ENCODE assay signal across 20 cellular contexts in the genomic region with DNA sequence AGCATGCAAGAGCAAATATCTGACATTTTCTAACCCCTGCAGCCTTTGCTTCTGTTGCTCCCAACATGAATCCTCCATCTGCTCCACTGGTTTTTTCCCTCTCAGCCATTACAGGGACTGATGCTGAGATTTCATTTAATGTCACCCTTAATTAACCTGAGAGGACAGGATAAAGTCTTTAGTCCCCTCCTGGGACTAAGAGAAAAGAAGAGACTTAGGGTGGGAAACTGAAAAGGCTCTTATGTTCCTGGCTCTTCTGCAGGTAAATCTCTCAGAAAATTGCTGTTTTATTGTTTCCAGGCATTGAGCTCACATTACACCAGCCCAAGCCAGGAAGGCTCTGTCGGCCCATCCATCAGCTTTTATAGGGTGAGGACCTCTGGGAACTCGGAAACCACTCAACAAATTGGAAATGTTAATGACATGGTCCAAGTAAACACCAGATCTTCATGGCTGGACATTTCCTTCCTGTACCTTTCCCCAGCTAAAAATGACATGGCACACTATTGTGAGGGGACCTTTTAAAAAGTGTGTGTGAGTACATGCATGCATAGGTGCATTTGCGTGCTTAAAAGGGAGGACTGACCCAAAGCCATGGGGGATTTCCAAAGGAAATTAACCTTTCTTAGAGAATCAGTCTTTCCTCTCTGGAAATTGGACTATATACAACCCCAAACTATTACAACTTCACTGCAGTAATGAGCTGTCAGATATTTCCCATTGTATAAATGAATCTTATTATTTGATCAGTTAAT.
A peak's percentile ranks its signal among the peaks of the same experiment; 100 is the strongest.
DNase-seq lines count a peak whose midpoint lies in the region; ATAC-seq, FAIRE-seq and TF ChIP-seq lines count a peak whose summit lies in the region.
"Had no signal": no experiment of that assay in that cellular context is flagged by ENCODE, and none has a peak within 500 bp of the region (broad histone marks: within the 10 kb centered on the region; RNA-seq: fewer than 3 reads in every experiment).

No MANE protein-coding gene starts in this region.

- TF ChIP-seq EP300 in GM12878 (IDR thresholded peaks at IDR 0.05; ENCODE audit: borderline replicate concordance in 1 of 2, control insufficient read depth in 1 of 2, low read depth in 2 of 2, low read length in 2 of 2): no peak
- TF ChIP-seq EP300 in esophagus muscularis mucosa (IDR thresholded peaks at IDR 0.05): no peak

- BruUV-seq in GM12878 (replicated peaks; lab: Mats Ljungman, UMichigan): no TSS peak

- H3K27me3 ChIP-seq in GM12878 (replicated peaks in 1 of 2; ENCODE audit: control insufficient read depth in 2 of 2, insufficient read depth in 2 of 2, low read length in 1 of 2): no peaks in the 10 kb centered on the region
- H3K27me3 ChIP-seq in gastrocnemius medialis: no peaks in the 10 kb centered on the region
- H3K27me3 ChIP-seq in esophagus muscularis mucosa: no peaks in the 10 kb centered on the region
- no peaks in the 10 kb centered on the region for H3K27me3 ChIP-seq in lower lobe of right lung (ENCODE audit: low read depth)

- TF ChIP-seq POLR2A in GM12878 (IDR thresholded peaks at IDR 0.05; ENCODE audit: low read depth, low read length): no peak
- no peak for TF ChIP-seq POLR2A in gastrocnemius medialis (IDR thresholded peaks at IDR 0.05)
- no peak for TF ChIP-seq POLR2A in esophagus muscularis mucosa (IDR thresholded peaks at IDR 0.05; ENCODE audit: low read depth)

- H3K4me1 ChIP-seq in HEK293 (ENCODE audit: control insufficient read depth, insufficient read depth, low read length): no peaks in the 10 kb centered on the region; the same call in 1 of the 2 replicates
- H3K4me1 ChIP-seq in GM12878 (ENCODE audit: control insufficient read depth, insufficient read depth, low read length): no peaks in the 10 kb centered on the region
- no peaks in the 10 kb centered on the region for H3K4me1 ChIP-seq in gastrocnemius medialis
- H3K4me1 ChIP-seq in esophagus muscularis mucosa: no peaks in the 10 kb centered on the region
- H3K4me1 ChIP-seq in lower lobe of right lung: no peaks in the 10 kb centered on the region

- no peaks in the 10 kb centered on the region for H4K20me1 ChIP-seq in GM12878 (ENCODE audit: control insufficient read depth, insufficient read depth)

- H3K4me3 ChIP-seq in HEK293 (ENCODE audit: low read depth, low read length) (no peak overlapping the region), GM12878 (no peak overlapping the region), gastrocnemius medialis (no peak overlapping the region), esophagus muscularis mucosa (no peak overlapping the region), lower lobe of right lung (no peak overlapping the region)

- H3K9me3 ChIP-seq in HEK293 (ENCODE audit: control insufficient read depth, insufficient read depth, low read depth, low read length) (no peaks in the 10 kb centered on the region), GM12878 (replicated peaks; ENCODE audit: control insufficient read depth, insufficient read depth, low read length) (no peaks in the 10 kb centered on the region), gastrocnemius medialis (no peaks in the 10 kb centered on the region), esophagus muscularis mucosa (no peaks in the 10 kb centered on the region), lower lobe of right lung (no peaks in the 10 kb centered on the region)

- WGBS in GM12878 (ENCODE audit: insufficient coverage, insufficient replicate concordance, low lambda C conversion rate, missing lambda C conversion rate): 16% methylated on average over 3 of the region's 3 CpGs
- 52% methylated on average over 3 of the region's 3 CpGs for WGBS in esophagus muscularis mucosa

- H3K36me3 ChIP-seq in HEK293 (ENCODE audit: control insufficient read depth in 2 of 2, insufficient read depth in 1 of 2, low read length in 2 of 2) (no peaks in the 10 kb centered on the region), GM12878 (ENCODE audit: control insufficient read depth in 2 of 2, insufficient read depth in 2 of 2, low read length in 1 of 2) (no peaks in the 10 kb centered on the region), gastrocnemius medialis (no peaks in the 10 kb centered on the region), esophagus muscularis mucosa (no peaks in the 10 kb centered on the region), lower lobe of right lung (no peaks in the 10 kb centered on the region)

- in situ Hi-C loops in GM12878 (cut with MboI) (no loop called here), gastrocnemius medialis (cut with MboI; ENCODE audit: low sequenced_read_pairs in 4 of 4) (no loop called here)

- H3K79me2 ChIP-seq in GM12878 (ENCODE audit: control insufficient read depth, insufficient read depth, low read length): no peaks in the 10 kb centered on the region

- no peak overlapping the region for H3K4me2 ChIP-seq in GM12878 (ENCODE audit: control insufficient read depth, insufficient read depth)

- POLR2A ChIA-PET in HEK293 (lab: Yijun Ruan, JAX) (no interaction called here), GM12878 (lab: Charles Lee) (no interaction called here)

- no peak for TF ChIP-seq CTCF in HEK293 (tag by site-specific recombination; IDR thresholded peaks at IDR 0.05)
- TF ChIP-seq CTCF in GM12878 (IDR thresholded peaks at IDR 0.05 in 2 of 3, conservative IDR thresholded peaks at IDR 0.05 in 1 of 3; ENCODE audit: control insufficient read depth in 2 of 3, extremely low read depth in 1 of 3, insufficient read depth in 1 of 3, low read depth in 3 of 3, low read length in 3 of 3): no peak
- TF ChIP-seq CTCF in gastrocnemius medialis (IDR thresholded peaks at IDR 0.05 in 4 of 5, conservative IDR thresholded peaks at IDR 0.05 in 1 of 5): no peak
- TF ChIP-seq CTCF in esophagus muscularis mucosa (IDR thresholded peaks at IDR 0.05): no peak
- TF ChIP-seq CTCF in lower lobe of right lung (IDR thresholded peaks at IDR 0.05): no peak

- FAIRE-seq in GM12878 (lab: Jason Lieb, UNC): no peak
- FAIRE-seq: A204.1, GM12891 had no signal

- SMC1A ChIA-PET in GM12878 (lab: Charles Lee; ENCODE audit: uncharacterized antibody, unreplicated experiment): interaction anchor here (0.5 kb wide), 1 partner anchor 11 kb away, joined by 3 read pairs; no protein-coding TSS in a partner anchor

- CTCF ChIA-PET in HEK293 (lab: Yijun Ruan, JAX): interaction anchor here (0.7 kb wide), 1 partner anchor 1112 kb away, joined by 3 read pairs; no protein-coding TSS in a partner anchor
- CTCF ChIA-PET in GM12878 (lab: Yijun Ruan, JAX): no interaction called here

- no peak overlapping the region for H2AFZ ChIP-seq in GM12878 (ENCODE audit: control insufficient read depth, low read depth, low read length)

- ATAC-seq in GM12878 (peak; percentile 61), gastrocnemius medialis (no peak), HG03342 (IDR thresholded peaks at IDR 0.05; ENCODE audit: unreplicated experiment) (no peak), lower lobe of right lung (no peak)
- ATAC-seq: Panc1, T-cell had no signal

- peak; percentile 80 for DNase-seq in DMS153 (lab: John Stamatoyannopoulos, UW)
- peak; percentile 80 for DNase-seq in NCI-H748 (lab: John Stamatoyannopoulos, UW; ENCODE audit: unreplicated experiment)
- DNase-seq in GM12878 (ENCODE audit: low read depth, low spot score): no peak
- DNase-seq in gastrocnemius medialis: no peak
- DNase-seq in esophagus muscularis mucosa (ENCODE audit: extremely low spot score): no peak
- DNase-seq in lower lobe of right lung: no peak
- DNase-seq: DMS79, GOT3, HCEC 1CT, Karpas-422, NCI-H1417 treated with DMSO at 0.1 percent for 48 hours, NCI-H2171, NCI-H345, NCI-H524, T-cell had no signal

- RAD21 ChIA-PET in GM12878 (lab: Charles Lee; ENCODE audit: unreplicated experiment): no interaction called here

- H3K9ac ChIP-seq in GM12878 (ENCODE audit: control insufficient read depth, insufficient read depth, low read length): no peak overlapping the region; the same call in 1 of the 2 replicates

- no peak overlapping the region for H3K27ac ChIP-seq in HEK293 (ENCODE audit: extremely low read depth, low read depth, low read length)
- H3K27ac ChIP-seq in GM12878 (ENCODE audit: control insufficient read depth, insufficient read depth): no peak overlapping the region
- no peak overlapping the region for H3K27ac ChIP-seq in gastrocnemius medialis
- no peak overlapping the region for H3K27ac ChIP-seq in esophagus muscularis mucosa (replicated peaks in 1 of 4)
- H3K27ac ChIP-seq in lower lobe of right lung: no peak overlapping the region

- intact Hi-C loops in GM12878 (cut with micrococcal nuclease; ENCODE audit: unreplicated experiment): no loop called here
- intact Hi-C loops in gastrocnemius medialis (cut with DNase I; ENCODE audit: low total_unique reads): no loop called here
- intact Hi-C loops in esophagus muscularis mucosa (cut with DNase I): no loop called here
- intact Hi-C loops in lower lobe of right lung (cut with DNase I): no loop called here

- TF ChIP-seq RAD21 in GM12878 (IDR thresholded peaks at IDR 0.05; ENCODE audit: insufficient read depth, low read depth, low read length): no peak

TF ChIP-seq in HEK293, 187 proteins besides CTCF, POLR2A, EP300 and RAD21 (continues in another document):
- TF ChIP-seq, protein P1, sequence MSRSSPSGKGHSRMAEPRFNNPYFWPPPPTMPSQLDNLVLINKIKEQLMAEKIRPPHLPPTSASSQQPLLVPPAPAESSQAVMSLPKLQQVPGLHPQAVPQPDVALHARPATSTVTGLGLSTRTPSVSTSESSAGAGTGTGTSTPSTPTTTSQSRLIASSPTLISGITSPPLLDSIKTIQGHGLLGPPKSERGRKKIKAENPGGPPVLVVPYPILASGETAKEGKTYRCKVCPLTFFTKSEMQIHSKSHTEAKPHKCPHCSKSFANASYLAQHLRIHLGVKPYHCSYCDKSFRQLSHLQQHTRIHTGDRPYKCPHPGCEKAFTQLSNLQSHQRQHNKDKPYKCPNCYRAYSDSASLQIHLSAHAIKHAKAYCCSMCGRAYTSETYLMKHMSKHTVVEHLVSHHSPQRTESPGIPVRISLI (tag by site-specific recombination; IDR thresholded peaks at IDR 0.05): no peak
- TF ChIP-seq ZFP3 (tag by site-specific recombination; IDR thresholded peaks at IDR 0.05; ENCODE audit: low read depth) (no peak), ZSCAN16 (tag by site-specific recombination; IDR thresholded peaks at IDR 0.05) (peak; percentile 70; the same call in 1 of the 2 replicates)

TF ChIP-seq in GM12878, 131 proteins besides CTCF, POLR2A, EP300 and RAD21 (continues in another document):
- TF ChIP-seq PAX8 (IDR thresholded peaks at IDR 0.05) (no peak), ESRRA (IDR thresholded peaks at IDR 0.05; ENCODE audit: low read length) (no peak)
- TF ChIP-seq, protein P2, sequence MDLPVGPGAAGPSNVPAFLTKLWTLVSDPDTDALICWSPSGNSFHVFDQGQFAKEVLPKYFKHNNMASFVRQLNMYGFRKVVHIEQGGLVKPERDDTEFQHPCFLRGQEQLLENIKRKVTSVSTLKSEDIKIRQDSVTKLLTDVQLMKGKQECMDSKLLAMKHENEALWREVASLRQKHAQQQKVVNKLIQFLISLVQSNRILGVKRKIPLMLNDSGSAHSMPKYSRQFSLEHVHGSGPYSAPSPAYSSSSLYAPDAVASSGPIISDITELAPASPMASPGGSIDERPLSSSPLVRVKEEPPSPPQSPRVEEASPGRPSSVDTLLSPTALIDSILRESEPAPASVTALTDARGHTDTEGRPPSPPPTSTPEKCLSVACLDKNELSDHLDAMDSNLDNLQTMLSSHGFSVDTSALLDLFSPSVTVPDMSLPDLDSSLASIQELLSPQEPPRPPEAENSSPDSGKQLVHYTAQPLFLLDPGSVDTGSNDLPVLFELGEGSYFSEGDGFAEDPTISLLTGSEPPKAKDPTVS (IDR thresholded peaks at IDR 0.05; ENCODE audit: low read depth, low read length): no peak

Comparison
In these comparisons a context has a peak if more than half of its experiments do, and no peak if none do; other contexts are left out.
1. DNase-seq: peak in DMS153 (single experiment) and NCI-H748 (single experiment); none in GM12878 (single experiment), gastrocnemius medialis (0 of 2), esophagus muscularis mucosa (single experiment) and lower lobe of right lung (single experiment).